ENCODE assay signal across 10 cellular contexts in genomic region chr17:67628580-67629013, GRCh38.
DNase-seq lines count a peak whose midpoint lies in the region; ATAC-seq and TF ChIP-seq lines count a peak whose summit lies in the region.
"Had no signal": no experiment of that assay in that cellular context is flagged by ENCODE, and none has a peak within 500 bp of the region (broad histone marks: within the 10 kb centered on the region; RNA-seq: fewer than 3 reads in every experiment).

No MANE protein-coding gene starts in this region.

- intact Hi-C loops in adrenal gland (cut with DNase I): loop anchor here in 1 of 2 donors (5.0 kb wide), 1 partner anchor 251 kb away; the partner anchor contains the start of gene PITPNC1

- peak; percentile 74 for ATAC-seq in HG02885 (IDR thresholded peaks at IDR 0.05; ENCODE audit: poor library complexity, unreplicated experiment)
- no peak for ATAC-seq in lung (ENCODE audit: insufficient read depth, low FRiP score)
- no peak for ATAC-seq in GM21717 (IDR thresholded peaks at IDR 0.05; ENCODE audit: unreplicated experiment)
- ATAC-seq in GM18907 (IDR thresholded peaks at IDR 0.05; ENCODE audit: unreplicated experiment): no peak
- ATAC-seq in GM18858 (IDR thresholded peaks at IDR 0.05; ENCODE audit: unreplicated experiment): no peak

- H3K36me3 ChIP-seq in adrenal gland (replicated peaks in 1 of 2) (no peaks in the 10 kb centered on the region), lung (ENCODE audit: control insufficient read depth in 2 of 2, insufficient read depth in 2 of 2, low read length in 2 of 2) (peaks cover 2 to 6% of the 10 kb centered on the region in 2 donors)

- no peak overlapping the region for H3K27ac ChIP-seq in adrenal gland
- peak overlapping the region in 1 of 2 donors; percentile 11 for H3K27ac ChIP-seq in lung (ENCODE audit: low read depth in 1 of 2, low read length in 1 of 2)

- 52 to 66% (median 64%) methylated on average over 7 to 8 of the region's 8 CpGs for WGBS in adrenal gland, 4 donors
- WGBS in lung, 2 donors: 62 to 83% methylated on average over 8 of the region's 8 CpGs

- no peak for TF ChIP-seq POLR2A in adrenal gland (IDR thresholded peaks at IDR 0.05)

- TF ChIP-seq CTCF in GM12873 (IDR thresholded peaks at IDR 0.05; ENCODE audit: insufficient read depth, low read depth, low read length, missing control alignments): peak; percentile 39
- peak in 2 of 6 experiments; percentile 17 to 22 for TF ChIP-seq CTCF in adrenal gland (IDR thresholded peaks at IDR 0.05)
- TF ChIP-seq CTCF in lung (IDR thresholded peaks at IDR 0.05; ENCODE audit: control extremely low read depth, extremely low read depth): no peak

- DNase-seq in adrenal gland (peak in 6 of 7 donors; percentile 40 to 73 (median 61)), lung (ENCODE audit: low spot score) (peak; percentile 44), cortex of kidney (lab: John Stamatoyannopoulos, UW) (no peak)
- DNase-seq: activated T-cell treated with anti-CD3 and anti-CD28 coated beads, Interleukin-2, amount 50 U/mL, for 4 hours; NCI-H1417 had no signal

- H3K9me3 ChIP-seq in adrenal gland (replicated peaks in 1 of 3): no peaks in the 10 kb centered on the region
- no peaks in the 10 kb centered on the region for H3K9me3 ChIP-seq in lung (ENCODE audit: control insufficient read depth in 2 of 2, insufficient read depth in 1 of 2, low read length in 1 of 2)

- H3K27me3 ChIP-seq in adrenal gland (no peaks in the 10 kb centered on the region), lung (ENCODE audit: control insufficient read depth, insufficient read depth) (no peaks in the 10 kb centered on the region)

- H3K4me1 ChIP-seq in adrenal gland (replicated peaks in 1 of 2) (peaks cover 0 to 7% of the 10 kb centered on the region in 2 donors), lung (ENCODE audit: control insufficient read depth in 2 of 2, insufficient read depth in 2 of 2, low read length in 2 of 2) (peaks cover 0 to 5% of the 10 kb centered on the region in 2 donors)

- no peak overlapping the region for H3K4me3 ChIP-seq in adrenal gland
- no peak overlapping the region for H3K4me3 ChIP-seq in lung
